In genomic region chr2:23460228-23460627, GRCh38 we compare ENCODE assay signal across 1 cellular context.
TF ChIP-seq lines count a peak whose summit lies in the region.

No MANE protein-coding gene starts in this region.

TF ChIP-seq in H1, 55 proteins besides CTCF, POLR2A, EP300 and RAD21:
- no peak for TF ChIP-seq BCL11A (IDR thresholded peaks at IDR 0.05; ENCODE audit: low read depth in 2 of 2, low read length in 2 of 2)
- no peak for TF ChIP-seq EZH2 (IDR thresholded peaks at IDR 0.05; ENCODE audit: low read depth, low read length, severe bottlenecking)
- no peak for TF ChIP-seq KDM5A (IDR thresholded peaks at IDR 0.05; ENCODE audit: low read length)
- no peak for TF ChIP-seq RNF2 (IDR thresholded peaks at IDR 0.05; ENCODE audit: borderline replicate concordance, low read depth, low read length, missing control alignments, poor library complexity, severe bottlenecking)
- TF ChIP-seq RXRA (IDR thresholded peaks at IDR 0.05; ENCODE audit: insufficient read depth, low read depth, low read length), result no peak
- no peak for TF ChIP-seq EGR1 (IDR thresholded peaks at IDR 0.05; ENCODE audit: borderline replicate concordance, low read depth, low read length)
- no peak for TF ChIP-seq ATF3 (IDR thresholded peaks at IDR 0.05; ENCODE audit: insufficient read depth, low read depth, low read length)
- no peak for TF ChIP-seq JUND (IDR thresholded peaks at IDR 0.05; ENCODE audit: low read length)
- no peak for TF ChIP-seq TEAD4 (IDR thresholded peaks at IDR 0.05; ENCODE audit: low read depth, low read length)
- TF ChIP-seq POLR2AphosphoS5 (IDR thresholded peaks at IDR 0.05; ENCODE audit: low read depth, low read length), result no peak
- no peak for TF ChIP-seq NRF1 (IDR thresholded peaks at IDR 0.05; ENCODE audit: low read depth, low read length)
- no peak for TF ChIP-seq SUZ12 (IDR thresholded peaks at IDR 0.05; ENCODE audit: low read length)
